ENCODE assay signal across 10 cellular contexts in the genomic region with DNA sequence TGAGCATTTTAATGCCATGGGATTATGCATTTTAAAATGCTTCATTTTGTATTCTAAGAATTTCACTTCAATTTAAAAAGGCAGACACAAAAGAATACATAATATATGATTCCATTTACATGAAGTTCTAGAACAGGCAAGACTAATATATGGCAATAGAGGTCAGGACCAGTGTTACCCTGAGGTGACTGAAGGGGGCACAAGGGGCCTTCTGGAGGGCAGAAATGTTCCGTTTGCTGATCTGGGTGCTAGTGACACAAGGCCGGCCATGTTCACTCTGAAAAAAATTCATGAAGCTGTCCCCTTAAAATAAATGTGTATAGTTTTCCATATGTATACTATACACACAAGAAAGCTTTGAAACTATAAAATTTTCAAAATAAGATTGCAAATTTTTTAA. TPM values are rescaled to one million over a fixed set of nuclear protein-coding genes. Genes with fewer than 3 reads are reported as not detected.
DNase-seq lines count a peak whose midpoint lies in the region; ATAC-seq and TF ChIP-seq lines count a peak whose summit lies in the region.
"Had no signal": no experiment of that assay in that cellular context is flagged by ENCODE, and none has a peak within 500 bp of the region (broad histone marks: within the 10 kb centered on the region; RNA-seq: fewer than 3 reads in every experiment).

No MANE protein-coding gene starts in this region.

- intact Hi-C loops in CD8-positive, alpha-beta T cell (cut with DNase I, micrococcal nuclease): loop anchor here in 1 of 2 experiments (1.0 kb wide), 1 partner anchor 163 kb away; no protein-coding TSS in a partner anchor

- peaks cover 33% of the 10 kb centered on the region for H3K36me3 Mint-ChIP-seq in CD8-positive, alpha-beta T cell

- no peak for DNase-seq in CD8-positive, alpha-beta T cell
- DNase-seq in NCI-H146 treated with DMSO at 0.1 percent for 48 hours (lab: John Stamatoyannopoulos, UW; ENCODE audit: unreplicated experiment) (peak; percentile 16), foreskin keratinocyte (no peak), GM19240 (ENCODE audit: insufficient read length, low spot score) (no peak), Peyer's patch (no peak), NCI-H2107 treated with DMSO at 0.1 percent for 48 hours (lab: John Stamatoyannopoulos, UW; ENCODE audit: unreplicated experiment) (no peak)
- DNase-seq in stimulated activated CD4-positive, alpha-beta T cell treated with anti-CD3 and anti-CD28 coated beads, Interleukin-12 subunit alpha, Interleukin-12 subunit beta, amount 100 ng/mL, for 4 hours: no peak
- DNase-seq: NK-92 treated with Interleukin-12 subunit alpha and Interleukin-12 subunit beta, amount 100 ng/mL, for 24 hours had no signal

- H3K4me3 Mint-ChIP-seq in CD8-positive, alpha-beta T cell: no peak overlapping the region
- H3K4me3 Mint-ChIP-seq: dendritic cell treated with granulocyte-macrophage colony-stimulating factor and Interleukin-4, amounts not matched to agents 40 ng/mL and 50 ng/mL, for 4 days had no signal

- H3K27me3 ChIP-seq in CD8-positive, alpha-beta T cell (ENCODE audit: insufficient read depth, low read length): no peaks in the 10 kb centered on the region
- H3K27me3 ChIP-seq in foreskin keratinocyte (no peaks in the 10 kb centered on the region), Peyer's patch (no peaks in the 10 kb centered on the region)

- ATAC-seq in CD8-positive, alpha-beta T cell: no peak
- ATAC-seq in GM18499 (IDR thresholded peaks at IDR 0.05; ENCODE audit: insufficient read depth, unreplicated experiment) (peak; percentile 70), foreskin keratinocyte (no peak)

- no peaks in the 10 kb centered on the region for H3K9me3 Mint-ChIP-seq in CD8-positive, alpha-beta T cell
- H3K9me3 Mint-ChIP-seq: dendritic cell treated with granulocyte-macrophage colony-stimulating factor and Interleukin-4, amounts not matched to agents 40 ng/mL and 50 ng/mL, for 4 days had no signal

- peaks cover 2% of the 10 kb centered on the region for H3K4me1 Mint-ChIP-seq in CD8-positive, alpha-beta T cell (ENCODE audit: low read depth)

- no peaks in the 10 kb centered on the region for H3K9me3 ChIP-seq in CD8-positive, alpha-beta T cell (ENCODE audit: low read length)
- H3K9me3 ChIP-seq in Peyer's patch: no peaks in the 10 kb centered on the region

- no peak overlapping the region for H3K27ac ChIP-seq in CD8-positive, alpha-beta T cell (ENCODE audit: low read depth, low read length)
- H3K27ac ChIP-seq in foreskin keratinocyte (no peak overlapping the region), Peyer's patch (no peak overlapping the region)

- H3K27ac Mint-ChIP-seq in CD8-positive, alpha-beta T cell: no peak overlapping the region
- H3K27ac Mint-ChIP-seq: dendritic cell treated with granulocyte-macrophage colony-stimulating factor and Interleukin-4, amounts not matched to agents 40 ng/mL and 50 ng/mL, for 4 days had no signal

- POLR2A ChIA-PET in CD8-positive, alpha-beta T cell (lab: Charles Lee): interaction anchor here (0.9 kb wide), 1 partner anchor 20 kb away, joined by 4 read pairs; no protein-coding TSS in a partner anchor

- H3K4me1 ChIP-seq in CD8-positive, alpha-beta T cell (ENCODE audit: insufficient read depth, low read length): no peaks in the 10 kb centered on the region
- peaks cover 8% of the 10 kb centered on the region for H3K4me1 ChIP-seq in foreskin keratinocyte
- H3K4me1 ChIP-seq in Peyer's patch: no peaks in the 10 kb centered on the region

- no peaks in the 10 kb centered on the region for H3K36me3 ChIP-seq in CD8-positive, alpha-beta T cell (ENCODE audit: insufficient read depth, low read length)
- H3K36me3 ChIP-seq in Peyer's patch: no peaks in the 10 kb centered on the region

- no peak overlapping the region for H3K4me3 ChIP-seq in CD8-positive, alpha-beta T cell (ENCODE audit: low read depth, low read length)
- H3K4me3 ChIP-seq in Peyer's patch: no peak overlapping the region

- CTCF ChIA-PET in CD8-positive, alpha-beta T cell (lab: Charles Lee): interaction anchor here (0.9 kb wide), 1 partner anchor 162 kb away, joined by 3 read pairs; no protein-coding TSS in a partner anchor

- peak; percentile 10 for TF ChIP-seq CTCF in CD8-positive, alpha-beta T cell (IDR thresholded peaks at IDR 0.05)
- TF ChIP-seq CTCF in foreskin keratinocyte (conservative IDR thresholded peaks at IDR 0.05) (peak; percentile 28), Peyer's patch (IDR thresholded peaks at IDR 0.05) (peak in 2 of 6 experiments; percentile 18 to 31)

- TF ChIP-seq POLR2A in Peyer's patch (IDR thresholded peaks at IDR 0.05): no peak

- H3K27me3 Mint-ChIP-seq in CD8-positive, alpha-beta T cell (ENCODE audit: low read depth): no peaks in the 10 kb centered on the region
- H3K27me3 Mint-ChIP-seq: dendritic cell treated with granulocyte-macrophage colony-stimulating factor and Interleukin-4, amounts not matched to agents 40 ng/mL and 50 ng/mL, for 4 days had no signal

RNA-seq across cellular contexts. Expression of a gene that starts 28.5 kb away (rescaled TPM):
- total RNA-seq in CD8-positive, alpha-beta T cell: 10 to 100 TPM; 10.7 to 11.5 TPM
- 13.0 and 13.7 TPM in 2 replicates for total RNA-seq in foreskin keratinocyte
- polyA plus RNA-seq in foreskin keratinocyte: 6.8 and 7.4 TPM in 2 replicates
- 10 to 100 TPM in 2 of 4 donors, 1 to 10 TPM in 2; 6.6 to 21.5 (median 9.8) TPM for total RNA-seq in Peyer's patch
